1 cellular context compared by ENCODE assay signal in genomic region chr13:79973533-79973963, GRCh38.
TF ChIP-seq lines count a peak whose summit lies in the region.

No MANE protein-coding gene starts in this region.

TF ChIP-seq in WTC11, 78 proteins besides CTCF, POLR2A, EP300 and RAD21 (continued from another document):
- no peak for TF ChIP-seq USF2 (CRISPR knock-in tag; IDR thresholded peaks at IDR 0.05)
- TF ChIP-seq MXD4 (CRISPR knock-in tag; IDR thresholded peaks at IDR 0.05; ENCODE audit: borderline replicate concordance): no peak
- TF ChIP-seq MYBL2 (CRISPR knock-in tag; IDR thresholded peaks at IDR 0.05): no peak
